Comparison of ENCODE assay signal across 28 cellular contexts in genomic region chr12:22206111-22206728, GRCh38.
"Had no signal": no experiment of that assay in that cellular context is flagged by ENCODE, and none has a peak within 500 bp of the region (broad histone marks: within the 10 kb centered on the region; RNA-seq: fewer than 3 reads in every experiment).

No MANE protein-coding gene starts in this region.

- H3K4me2 ChIP-seq: neural progenitor cell had no signal

- H3K4me1 Mint-ChIP-seq: stimulated activated effector memory CD8-positive, alpha-beta T cell treated with anti-CD3 and anti-CD28 coated beads, Interleukin-12 subunit alpha, Interleukin-12 subunit beta, amount 100 ng/mL, for 72 hours; stimulated activated naive B cell treated with anti-CD40 and anti-IgM and Interleukin-4, amounts not matched to agents 10 μg/mL and 1 μg/mL and 100 μg/mL, for 72 hours had no signal

- H3K27me3 ChIP-seq: neural progenitor cell, ovary, right lobe of liver, sigmoid colon, stomach, thyroid gland, tibial nerve, upper lobe of left lung, vagina had no signal

- ATAC-seq: psoas muscle; right cardiac atrium; right lobe of liver; stimulated activated effector memory CD8-positive, alpha-beta T cell treated with anti-CD3 and anti-CD28 coated beads, Interleukin-12 subunit alpha, Interleukin-12 subunit beta, amount 100 ng/mL, for 72 hours; stimulated activated naive B cell treated with anti-CD40 and anti-IgM and Interleukin-4, amounts not matched to agents 10 μg/mL and 1 μg/mL and 100 μg/mL, for 72 hours had no signal

- H3K4me3 Mint-ChIP-seq: nephron; neural progenitor cell; stimulated activated effector memory CD8-positive, alpha-beta T cell treated with anti-CD3 and anti-CD28 coated beads, Interleukin-12 subunit alpha, Interleukin-12 subunit beta, amount 100 ng/mL, for 72 hours; stimulated activated naive B cell treated with anti-CD40 and anti-IgM and Interleukin-4, amounts not matched to agents 10 μg/mL and 1 μg/mL and 100 μg/mL, for 72 hours; stimulated activated naive CD8-positive, alpha-beta T cell treated with anti-CD3 and anti-CD28 coated beads, Interleukin-15, Interleukin-2, amounts not matched to agents 100 ng/mL and 50 ng/mL, for 24 hours had no signal

- DNase-seq: occipital lobe; ovary; posterior cingulate gyrus; psoas muscle; right cardiac atrium; right lobe of liver; sigmoid colon; small intestine; stimulated activated CD4-positive, alpha-beta T cell treated with anti-CD3 and anti-CD28 coated beads, Interleukin-15, amount 100 ng/mL, for 24 hours; stimulated activated CD4-positive, alpha-beta T cell treated with anti-CD3 and anti-CD28 coated beads, Interleukin-2, amount 100 ng/mL, for 24 hours; stimulated activated CD4-positive, alpha-beta T cell treated with anti-CD3 and anti-CD28 coated beads, Interleukin-2, amount 100 ng/mL, for 48 hours; stimulated activated CD4-positive, alpha-beta T cell treated with anti-CD3 and anti-CD28 coated beads, Interleukin-4, amount 100 ng/mL, for 24 hours; stimulated activated naive B cell treated with anti-CD40 and anti-IgM and Interleukin-4, amounts not matched to agents 10 μg/mL and 1 μg/mL and 100 μg/mL, for 72 hours; stimulated activated naive CD4-positive, alpha-beta T cell treated with Interleukin-2 at 50 U/mL for 16 hours; stomach; thyroid gland; trophoblast cell; upper lobe of left lung had no signal

- H3K79me2 ChIP-seq: parathyroid adenoma had no signal

- H3K27ac ChIP-seq: neural progenitor cell, ovary, parathyroid adenoma, psoas muscle, right lobe of liver, sigmoid colon, stomach, thoracic aorta, thyroid gland, tibial nerve, upper lobe of left lung, vagina had no signal

- H3K36me3 ChIP-seq: neural progenitor cell, ovary, right lobe of liver, stomach, thoracic aorta, thyroid gland, tibial nerve, upper lobe of left lung, vagina had no signal

- FAIRE-seq: urothelium cell line had no signal

- H2AFZ ChIP-seq: neural progenitor cell, parathyroid adenoma had no signal

- H3K36me3 Mint-ChIP-seq: stimulated activated effector memory CD8-positive, alpha-beta T cell treated with anti-CD3 and anti-CD28 coated beads, Interleukin-12 subunit alpha, Interleukin-12 subunit beta, amount 100 ng/mL, for 72 hours had no signal

- H3K9ac ChIP-seq: neural progenitor cell, parathyroid adenoma had no signal

- H3K9me3 ChIP-seq: ovary, psoas muscle, right lobe of liver, thoracic aorta, thyroid gland, upper lobe of left lung, vagina had no signal

- H3K4me1 ChIP-seq: neural progenitor cell, parathyroid adenoma, psoas muscle, right lobe of liver, sigmoid colon, stomach, thyroid gland, tibial nerve, upper lobe of left lung, vagina had no signal

- H3K27me3 Mint-ChIP-seq: progenitor cell of endocrine pancreas had no signal

- H3K4me3 ChIP-seq: neural progenitor cell, ovary, psoas muscle, right lobe of liver, sigmoid colon, stomach, thoracic aorta, thyroid gland, tibial nerve, upper lobe of left lung, vagina had no signal

- H3K27ac Mint-ChIP-seq: nephron; neural progenitor cell; progenitor cell of endocrine pancreas; stimulated activated effector memory CD8-positive, alpha-beta T cell treated with anti-CD3 and anti-CD28 coated beads, Interleukin-12 subunit alpha, Interleukin-12 subunit beta, amount 100 ng/mL, for 72 hours; stimulated activated naive B cell treated with anti-CD40 and anti-IgM and Interleukin-4, amounts not matched to agents 10 μg/mL and 1 μg/mL and 100 μg/mL, for 72 hours; stimulated activated naive CD8-positive, alpha-beta T cell treated with anti-CD3 and anti-CD28 coated beads, Interleukin-15, Interleukin-2, amounts not matched to agents 100 ng/mL and 50 ng/mL, for 24 hours had no signal
